In genomic region chr11:74689666-74690065, GRCh38 we compare ENCODE assay signal across 25 cellular contexts. TPM values are rescaled to one million over a fixed set of nuclear protein-coding genes. Genes with fewer than 3 reads are reported as not detected.
DNase-seq lines count a peak whose midpoint lies in the region; ATAC-seq and TF ChIP-seq lines count a peak whose summit lies in the region.
"Had no signal": no experiment of that assay in that cellular context is flagged by ENCODE, and none has a peak within 500 bp of the region (broad histone marks: within the 10 kb centered on the region; RNA-seq: fewer than 3 reads in every experiment).

No MANE protein-coding gene starts in this region.

- no peaks in the 10 kb centered on the region for H3K9me3 Mint-ChIP-seq in MCF 10A (ENCODE audit: unreplicated experiment)
- H3K9me3 Mint-ChIP-seq in CD8-positive, alpha-beta memory T cell = no peaks in the 10 kb centered on the region
- H3K9me3 Mint-ChIP-seq: activated CD4-positive, alpha-beta memory T cell treated with anti-CD3 and anti-CD28 coated beads, Interleukin-2, amount 10 ng/mL, durations not matched to agents 7 days and 5 days had no signal

- H3K36me3 ChIP-seq in breast epithelium (no peaks in the 10 kb centered on the region), RWPE2 (ENCODE audit: low read depth) (no peaks in the 10 kb centered on the region), fibroblast of lung (ENCODE audit: control insufficient read depth, insufficient read depth, low read length) (no peaks in the 10 kb centered on the region), skeletal muscle satellite cell (ENCODE audit: insufficient read depth, low read length) (no peaks in the 10 kb centered on the region)
- H3K36me3 ChIP-seq in effector memory CD4-positive, alpha-beta T cell (ENCODE audit: control insufficient read depth, insufficient read depth, low read length) = no peaks in the 10 kb centered on the region
- no peaks in the 10 kb centered on the region for H3K36me3 ChIP-seq in CD8-positive, alpha-beta memory T cell (ENCODE audit: insufficient read depth, low read length)
- H3K36me3 ChIP-seq: upper lobe of left lung had no signal

- CTCF ChIA-PET in MCF 10A (lab: Yijun Ruan, JAX) = interaction anchor here (0.6 to 1.9 kb wide), 3 partner anchors 13 to 82 kb away, joined by 3 to 7 read pairs (median 4); no protein-coding TSS in a partner anchor
- CTCF ChIA-PET in CD8-positive, alpha-beta memory T cell (lab: Charles Lee) = interaction anchor here (1.5 kb wide), 1 partner anchor 13 kb away, joined by 4 read pairs; no protein-coding TSS in a partner anchor

- peaks cover 0 to 6% of the 10 kb centered on the region in 2 donors for H3K4me1 ChIP-seq in breast epithelium
- H3K4me1 ChIP-seq in RWPE2 (ENCODE audit: insufficient read depth, poor library complexity, severe bottlenecking) = no peaks in the 10 kb centered on the region
- H3K4me1 ChIP-seq in fibroblast of lung (ENCODE audit: control insufficient read depth, extremely low read depth, insufficient read depth, low read length) = peaks cover 4% of the 10 kb centered on the region
- peaks cover 33% of the 10 kb centered on the region for H3K4me1 ChIP-seq in skeletal muscle satellite cell (ENCODE audit: control insufficient read depth, insufficient read depth, low read length)
- no peaks in the 10 kb centered on the region for H3K4me1 ChIP-seq in effector memory CD4-positive, alpha-beta T cell (ENCODE audit: control insufficient read depth, insufficient read depth, low read length, poor library complexity, severe bottlenecking)
- no peaks in the 10 kb centered on the region for H3K4me1 ChIP-seq in CD8-positive, alpha-beta memory T cell (ENCODE audit: insufficient read depth, low read length)
- H3K4me1 ChIP-seq: upper lobe of left lung had no signal

- H4K20me1 ChIP-seq in fibroblast of lung (ENCODE audit: control insufficient read depth, extremely low read depth, insufficient read depth, low read length) = no peaks in the 10 kb centered on the region

- H3K4me3 ChIP-seq in breast epithelium (no peak overlapping the region), RWPE2 (ENCODE audit: severe bottlenecking) (no peak overlapping the region), fibroblast of lung (replicated peaks in 1 of 4; ENCODE audit: control extremely low read depth in 1 of 4, insufficient read depth in 1 of 4, low read depth in 3 of 4, low read length in 4 of 4) (no peak overlapping the region), skeletal muscle satellite cell (ENCODE audit: low read length) (no peak overlapping the region)
- H3K4me3 ChIP-seq in effector memory CD4-positive, alpha-beta T cell (ENCODE audit: insufficient read depth, low read depth, low read length, poor library complexity, severe bottlenecking) = no peak overlapping the region
- no peak overlapping the region for H3K4me3 ChIP-seq in CD8-positive, alpha-beta memory T cell (ENCODE audit: low read length)
- H3K4me3 ChIP-seq: upper lobe of left lung had no signal

- POLR2A ChIA-PET in MCF 10A (lab: Yijun Ruan, JAX) = interaction anchor here (0.5 kb wide), 1 partner anchor 1617 kb away, joined by 3 read pairs; no protein-coding TSS in a partner anchor
- POLR2A ChIA-PET in CD8-positive, alpha-beta memory T cell (lab: Charles Lee) = no interaction called here

- H3K79me2 ChIP-seq in fibroblast of lung (ENCODE audit: control insufficient read depth, insufficient read depth, low read length) = no peaks in the 10 kb centered on the region

- BruUV-seq in MCF 10A (replicated peaks; lab: Mats Ljungman, UMichigan) = no TSS peak

- intact Hi-C loops in MCF 10A (cut with micrococcal nuclease) (loop anchor here (5.0 kb wide), 1 partner anchor 38 kb away; no protein-coding TSS in a partner anchor), breast epithelium (cut with DNase I; ENCODE audit: low total_unique reads) (no loop called here)

- H3K27ac ChIP-seq in breast epithelium (no peak overlapping the region), RWPE2 (ENCODE audit: poor library complexity, severe bottlenecking) (no peak overlapping the region), fibroblast of lung (ENCODE audit: insufficient read depth, low read length) (no peak overlapping the region)
- H3K27ac ChIP-seq in effector memory CD4-positive, alpha-beta T cell (ENCODE audit: insufficient read depth, low read length, poor library complexity, severe bottlenecking) = no peak overlapping the region
- H3K27ac ChIP-seq in CD8-positive, alpha-beta memory T cell (ENCODE audit: low read depth, low read length) = no peak overlapping the region
- H3K27ac ChIP-seq: upper lobe of left lung had no signal

- H3K27ac Mint-ChIP-seq in MCF 10A (ENCODE audit: low read depth, unreplicated experiment) = no peak overlapping the region
- H3K27ac Mint-ChIP-seq in CD8-positive, alpha-beta memory T cell = no peak overlapping the region
- H3K27ac Mint-ChIP-seq: activated CD4-positive, alpha-beta memory T cell treated with anti-CD3 and anti-CD28 coated beads, Interleukin-2, amount 10 ng/mL, durations not matched to agents 7 days and 5 days; IgD-negative memory B cell; mesothelial cell of epicardium; naive thymus-derived CD8-positive, alpha-beta T cell had no signal

- no peaks in the 10 kb centered on the region for H3K9me3 ChIP-seq in breast epithelium
- no peaks in the 10 kb centered on the region for H3K9me3 ChIP-seq in RWPE2 (ENCODE audit: severe bottlenecking)
- H3K9me3 ChIP-seq in fibroblast of lung (ENCODE audit: control insufficient read depth, insufficient read depth, low read depth, low read length) = no peaks in the 10 kb centered on the region
- no peaks in the 10 kb centered on the region for H3K9me3 ChIP-seq in skeletal muscle satellite cell (replicated peaks; ENCODE audit: low read length)
- H3K9me3 ChIP-seq in effector memory CD4-positive, alpha-beta T cell (ENCODE audit: control insufficient read depth, low read length) = no peaks in the 10 kb centered on the region
- no peaks in the 10 kb centered on the region for H3K9me3 ChIP-seq in CD8-positive, alpha-beta memory T cell (ENCODE audit: low read length)
- H3K9me3 ChIP-seq: upper lobe of left lung had no signal

- ATAC-seq in RWPE2 (ENCODE audit: low read depth) = 0 out of 3 replicates have a peak, but pooled peaks have one; percentile 51
- ATAC-seq: left lobe of liver; naive thymus-derived CD8-positive, alpha-beta T cell; right cardiac atrium had no signal

- H3K36me3 Mint-ChIP-seq in MCF 10A (ENCODE audit: insufficient read depth, unreplicated experiment) = no peaks in the 10 kb centered on the region
- peaks cover 0 to 2% (median 0%) of the 10 kb centered on the region in 3 donors for H3K36me3 Mint-ChIP-seq in CD8-positive, alpha-beta memory T cell
- H3K36me3 Mint-ChIP-seq: mesothelial cell of epicardium; naive thymus-derived CD8-positive, alpha-beta T cell had no signal

- H3K4me3 Mint-ChIP-seq in MCF 10A (ENCODE audit: unreplicated experiment) = no peak overlapping the region
- H3K4me3 Mint-ChIP-seq in CD8-positive, alpha-beta memory T cell = no peak overlapping the region
- H3K4me3 Mint-ChIP-seq: activated CD4-positive, alpha-beta memory T cell treated with anti-CD3 and anti-CD28 coated beads, Interleukin-2, amount 10 ng/mL, durations not matched to agents 7 days and 5 days; IgD-negative memory B cell; mesothelial cell of epicardium; naive thymus-derived CD8-positive, alpha-beta T cell had no signal

- H3K4me1 Mint-ChIP-seq in MCF 10A (ENCODE audit: insufficient read depth, unreplicated experiment) = peaks cover 29% of the 10 kb centered on the region
- no peaks in the 10 kb centered on the region for H3K4me1 Mint-ChIP-seq in CD8-positive, alpha-beta memory T cell
- H3K4me1 Mint-ChIP-seq: activated CD4-positive, alpha-beta memory T cell treated with anti-CD3 and anti-CD28 coated beads, Interleukin-2, amount 10 ng/mL, durations not matched to agents 7 days and 5 days; IgD-negative memory B cell; mesothelial cell of epicardium; naive thymus-derived CD8-positive, alpha-beta T cell had no signal

- no peak overlapping the region for H3K4me2 ChIP-seq in fibroblast of lung (ENCODE audit: extremely low read depth, insufficient read depth, low read length)
- peak overlapping the region; percentile 48 for H3K4me2 ChIP-seq in skeletal muscle satellite cell (ENCODE audit: low read length)

- H2AFZ ChIP-seq in fibroblast of lung (ENCODE audit: low read length) = no peak overlapping the region

- DNase-seq in MCF 10A (ENCODE audit: unreplicated experiment) = peak; percentile 74
- DNase-seq in breast epithelium (ENCODE audit: low spot score in 2 of 2) = no peak
- no peak for DNase-seq in RWPE2 (ENCODE audit: low spot score)
- DNase-seq in fibroblast of lung (ENCODE audit: low read depth in 2 of 2) = peak; percentile 51 to 68
- no peak for DNase-seq in effector memory CD4-positive, alpha-beta T cell
- DNase-seq in RKO (ENCODE audit: low spot score) = no peak
- no peak for DNase-seq in CD8-positive, alpha-beta memory T cell
- DNase-seq: activated CD4-positive, alpha-beta memory T cell treated with anti-CD3 and anti-CD28 coated beads, Interleukin-2, amount 10 ng/mL, durations not matched to agents 7 days and 5 days; activated CD4-positive, CD25-positive, alpha-beta regulatory T cell; activated naive CD4-positive, alpha-beta T cell; activated T-cell treated with anti-CD3 and anti-CD28 coated beads, Interleukin-2, amount 50 U/mL, for 1 hour; amniotic stem cell; C1 segment of cervical spinal cord; NCI-H1436; NCI-H524; stimulated activated CD8-positive, alpha-beta memory T cell treated with anti-CD3 and anti-CD28 coated beads, Interleukin-4, amount 100 ng/mL, for 48 hours; T1000; upper lobe of left lung had no signal

- no peak for TF ChIP-seq POLR2A in breast epithelium (IDR thresholded peaks at IDR 0.05)

- H3K27me3 ChIP-seq in breast epithelium = peaks cover 0 to 3% of the 10 kb centered on the region in 2 donors
- no peaks in the 10 kb centered on the region for H3K27me3 ChIP-seq in RWPE2 (ENCODE audit: insufficient read depth, poor library complexity, severe bottlenecking)
- peaks cover 4% of the 10 kb centered on the region for H3K27me3 ChIP-seq in fibroblast of lung (ENCODE audit: control insufficient read depth, insufficient read depth, low read length)
- H3K27me3 ChIP-seq in skeletal muscle satellite cell (ENCODE audit: control insufficient read depth, insufficient read depth, low read length) = no peaks in the 10 kb centered on the region
- no peaks in the 10 kb centered on the region for H3K27me3 ChIP-seq in effector memory CD4-positive, alpha-beta T cell (replicated peaks; ENCODE audit: control insufficient read depth, insufficient read depth, low read length, poor library complexity, severe bottlenecking)
- H3K27me3 ChIP-seq in CD8-positive, alpha-beta memory T cell (ENCODE audit: insufficient read depth, low read length, poor library complexity, severe bottlenecking) = no peaks in the 10 kb centered on the region
- H3K27me3 ChIP-seq: upper lobe of left lung had no signal

- no peak overlapping the region for H3K9ac ChIP-seq in fibroblast of lung (ENCODE audit: insufficient read depth, low read length)
- H3K9ac ChIP-seq in skeletal muscle satellite cell (ENCODE audit: low read depth, low read length) = no peak overlapping the region

- no peaks in the 10 kb centered on the region for H3K27me3 Mint-ChIP-seq in MCF 10A (ENCODE audit: insufficient read depth, unreplicated experiment)
- peaks cover 2 to 8% of the 10 kb centered on the region in 2 donors for H3K27me3 Mint-ChIP-seq in CD8-positive, alpha-beta memory T cell

- TF ChIP-seq CTCF in MCF 10A (IDR thresholded peaks at IDR 0.05; ENCODE audit: unreplicated experiment) = no peak
- no peak for TF ChIP-seq CTCF in breast epithelium (IDR thresholded peaks at IDR 0.05)
- no peak for TF ChIP-seq CTCF in RWPE2 (IDR thresholded peaks at IDR 0.05; ENCODE audit: poor library complexity, severe bottlenecking)
- TF ChIP-seq CTCF in fibroblast of lung (conservative IDR thresholded peaks at IDR 0.05 in 1 of 2, IDR thresholded peaks at IDR 0.05 in 1 of 2; ENCODE audit: low read depth in 1 of 2, low read length in 2 of 2) = no peak

RNA-seq across cellular contexts. Expression of gene CHRDL2, which starts 41.6 kb away (rescaled TPM):
- total RNA-seq in MCF 10A (2022) (not detected in 2 replicates), breast epithelium (1 to 10 TPM in 1 of 3 donors, not detected in 2; 4.2 TPM), fibroblast of lung (not detected in 2 replicates)
- not detected in 2 replicates for polyA plus RNA-seq in fibroblast of lung
- 0.23 TPM in 1 of 2 replicates, not detected in the other for polyA plus RNA-seq in fibroblast of lung (2012)
- polyA minus RNA-seq in fibroblast of lung (ENCODE audit: low replicate concordance) = not detected in 2 replicates
- total RNA-seq in skeletal muscle satellite cell (2012; rRNA removed) = not detected in 2 replicates
- not detected for total RNA-seq in CD8-positive, alpha-beta memory T cell
- polyA plus RNA-seq in CD8-positive, alpha-beta memory T cell = not detected
- total RNA-seq: A172; activated CD4-positive, alpha-beta memory T cell treated with anti-CD3 and anti-CD28 coated beads, Interleukin-2, amount 10 ng/mL, durations not matched to agents 7 days and 5 days; naive thymus-derived CD8-positive, alpha-beta T cell had no signal
- polyA plus RNA-seq: IgD-negative memory B cell; naive thymus-derived CD8-positive, alpha-beta T cell had no signal

RNA-seq across cellular contexts. Expression of gene RNF169, which starts 59.0 kb away (rescaled TPM):
- 15.0 and 18.0 TPM in 2 replicates for total RNA-seq in MCF 10A (2022)
- 10 to 100 TPM; 16.5 to 36.1 (median 27.2) TPM for total RNA-seq in breast epithelium
- total RNA-seq in fibroblast of lung = 24.4 and 32.2 TPM in 2 replicates
- 11.6 and 12.3 TPM in 2 replicates for polyA plus RNA-seq in fibroblast of lung
- polyA plus RNA-seq in fibroblast of lung (2012) = 6.1 and 7.5 TPM in 2 replicates
- polyA minus RNA-seq in fibroblast of lung (ENCODE audit: low replicate concordance) = 7.6 and 8.4 TPM in 2 replicates
- total RNA-seq in skeletal muscle satellite cell (2012; rRNA removed) = 15.5 and 16.5 TPM in 2 replicates
- 10 to 100 TPM; 13.4 to 13.6 TPM for total RNA-seq in CD8-positive, alpha-beta memory T cell
- polyA plus RNA-seq in CD8-positive, alpha-beta memory T cell = 2.3 TPM

Comparison
In these comparisons a context has a peak if more than half of its experiments do, and no peak if none do; other contexts are left out.
1. DNase-seq: peak in MCF 10A (single experiment) and fibroblast of lung (2 of 2); none in breast epithelium (0 of 2), RWPE2 (single experiment), effector memory CD4-positive, alpha-beta T cell (0 of 3), RKO (single experiment) and CD8-positive, alpha-beta memory T cell (0 of 5).